2 cellular contexts compared by ENCODE assay signal in genomic region chr14:99569725-99570541, GRCh38.
TF ChIP-seq lines count a peak whose summit lies in the region.

No MANE protein-coding gene starts in this region.

TF ChIP-seq in IMR-90, 13 proteins besides CTCF, POLR2A, EP300 and RAD21 (continued from another document):
- TF ChIP-seq MAFK (IDR thresholded peaks at IDR 0.05; ENCODE audit: low read depth, low read length) (no peak), MXI1 (IDR thresholded peaks at IDR 0.05; ENCODE audit: borderline replicate concordance, low read depth, low read length) (no peak), FOS (IDR thresholded peaks at IDR 0.05; ENCODE audit: low read depth, low read length) (no peak), RFX5 (IDR thresholded peaks at IDR 0.05; ENCODE audit: low read depth, low read length) (no peak), CHD1 (IDR thresholded peaks at IDR 0.05; ENCODE audit: low read depth, low read length) (no peak), RCOR1 (IDR thresholded peaks at IDR 0.05; ENCODE audit: insufficient replicate concordance, low read length) (no peak), CEBPB (IDR thresholded peaks at IDR 0.05; ENCODE audit: low read depth, low read length) (no peak)
- TF ChIP-seq, protein P1, sequence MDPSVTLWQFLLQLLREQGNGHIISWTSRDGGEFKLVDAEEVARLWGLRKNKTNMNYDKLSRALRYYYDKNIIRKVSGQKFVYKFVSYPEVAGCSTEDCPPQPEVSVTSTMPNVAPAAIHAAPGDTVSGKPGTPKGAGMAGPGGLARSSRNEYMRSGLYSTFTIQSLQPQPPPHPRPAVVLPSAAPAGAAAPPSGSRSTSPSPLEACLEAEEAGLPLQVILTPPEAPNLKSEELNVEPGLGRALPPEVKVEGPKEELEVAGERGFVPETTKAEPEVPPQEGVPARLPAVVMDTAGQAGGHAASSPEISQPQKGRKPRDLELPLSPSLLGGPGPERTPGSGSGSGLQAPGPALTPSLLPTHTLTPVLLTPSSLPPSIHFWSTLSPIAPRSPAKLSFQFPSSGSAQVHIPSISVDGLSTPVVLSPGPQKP (IDR thresholded peaks at IDR 0.05; ENCODE audit: borderline replicate concordance, low read depth, low read length): no peak

TF ChIP-seq in SK-N-SH treated with all-trans-retinoic acid at 6 μM for 48 hours, 23 proteins besides CTCF, POLR2A, EP300 and RAD21 (continued from another document):
- TF ChIP-seq, protein P2, sequence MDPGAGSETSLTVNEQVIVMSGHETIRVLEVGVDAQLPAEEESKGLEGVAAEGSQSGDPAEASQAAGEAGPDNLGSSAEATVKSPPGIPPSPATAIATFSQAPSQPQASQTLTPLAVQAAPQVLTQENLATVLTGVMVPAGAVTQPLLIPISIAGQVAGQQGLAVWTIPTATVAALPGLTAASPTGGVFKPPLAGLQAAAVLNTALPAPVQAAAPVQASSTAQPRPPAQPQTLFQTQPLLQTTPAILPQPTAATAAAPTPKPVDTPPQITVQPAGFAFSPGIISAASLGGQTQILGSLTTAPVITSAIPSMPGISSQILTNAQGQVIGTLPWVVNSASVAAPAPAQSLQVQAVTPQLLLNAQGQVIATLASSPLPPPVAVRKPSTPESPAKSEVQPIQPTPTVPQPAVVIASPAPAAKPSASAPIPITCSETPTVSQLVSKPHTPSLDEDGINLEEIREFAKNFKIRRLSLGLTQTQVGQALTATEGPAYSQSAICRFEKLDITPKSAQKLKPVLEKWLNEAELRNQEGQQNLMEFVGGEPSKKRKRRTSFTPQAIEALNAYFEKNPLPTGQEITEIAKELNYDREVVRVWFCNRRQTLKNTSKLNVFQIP (CRISPR knock-in tag; IDR thresholded peaks at IDR 0.05; ENCODE audit: borderline replicate concordance, low read depth): no peak
- no peak for TF ChIP-seq PPARA (CRISPR knock-in tag; IDR thresholded peaks at IDR 0.05; ENCODE audit: borderline replicate concordance)
- TF ChIP-seq, protein P3, sequence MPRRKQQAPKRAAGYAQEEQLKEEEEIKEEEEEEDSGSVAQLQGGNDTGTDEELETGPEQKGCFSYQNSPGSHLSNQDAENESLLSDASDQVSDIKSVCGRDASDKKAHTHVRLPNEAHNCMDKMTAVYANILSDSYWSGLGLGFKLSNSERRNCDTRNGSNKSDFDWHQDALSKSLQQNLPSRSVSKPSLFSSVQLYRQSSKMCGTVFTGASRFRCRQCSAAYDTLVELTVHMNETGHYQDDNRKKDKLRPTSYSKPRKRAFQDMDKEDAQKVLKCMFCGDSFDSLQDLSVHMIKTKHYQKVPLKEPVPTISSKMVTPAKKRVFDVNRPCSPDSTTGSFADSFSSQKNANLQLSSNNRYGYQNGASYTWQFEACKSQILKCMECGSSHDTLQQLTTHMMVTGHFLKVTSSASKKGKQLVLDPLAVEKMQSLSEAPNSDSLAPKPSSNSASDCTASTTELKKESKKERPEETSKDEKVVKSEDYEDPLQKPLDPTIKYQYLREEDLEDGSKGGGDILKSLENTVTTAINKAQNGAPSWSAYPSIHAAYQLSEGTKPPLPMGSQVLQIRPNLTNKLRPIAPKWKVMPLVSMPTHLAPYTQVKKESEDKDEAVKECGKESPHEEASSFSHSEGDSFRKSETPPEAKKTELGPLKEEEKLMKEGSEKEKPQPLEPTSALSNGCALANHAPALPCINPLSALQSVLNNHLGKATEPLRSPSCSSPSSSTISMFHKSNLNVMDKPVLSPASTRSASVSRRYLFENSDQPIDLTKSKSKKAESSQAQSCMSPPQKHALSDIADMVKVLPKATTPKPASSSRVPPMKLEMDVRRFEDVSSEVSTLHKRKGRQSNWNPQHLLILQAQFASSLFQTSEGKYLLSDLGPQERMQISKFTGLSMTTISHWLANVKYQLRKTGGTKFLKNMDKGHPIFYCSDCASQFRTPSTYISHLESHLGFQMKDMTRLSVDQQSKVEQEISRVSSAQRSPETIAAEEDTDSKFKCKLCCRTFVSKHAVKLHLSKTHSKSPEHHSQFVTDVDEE (CRISPR knock-in tag; IDR thresholded peaks at IDR 0.05): no peak
- no peak for TF ChIP-seq SNAI2 (CRISPR knock-in tag; IDR thresholded peaks at IDR 0.05)
- TF ChIP-seq RARB (CRISPR knock-in tag; IDR thresholded peaks at IDR 0.05): no peak
- TF ChIP-seq OSR1 (CRISPR knock-in tag; IDR thresholded peaks at IDR 0.05): no peak
- TF ChIP-seq ZNF565 (CRISPR knock-in tag; conservative IDR thresholded peaks at IDR 0.05; ENCODE audit: low read depth): no peak
- TF ChIP-seq TCF4 (CRISPR knock-in tag; IDR thresholded peaks at IDR 0.05; ENCODE audit: borderline replicate concordance): no peak
- TF ChIP-seq ARNTL (CRISPR knock-in tag; IDR thresholded peaks at IDR 0.05; ENCODE audit: borderline replicate concordance, low read depth): no peak
- no peak for TF ChIP-seq PATZ1 (CRISPR knock-in tag; IDR thresholded peaks at IDR 0.05; ENCODE audit: borderline replicate concordance)
- no peak for TF ChIP-seq ESRRG (CRISPR knock-in tag; IDR thresholded peaks at IDR 0.05)
- no peak for TF ChIP-seq ZFP3 (CRISPR knock-in tag; IDR thresholded peaks at IDR 0.05)
